Comparison of ENCODE assay signal across 1 cellular context in the genomic region with DNA sequence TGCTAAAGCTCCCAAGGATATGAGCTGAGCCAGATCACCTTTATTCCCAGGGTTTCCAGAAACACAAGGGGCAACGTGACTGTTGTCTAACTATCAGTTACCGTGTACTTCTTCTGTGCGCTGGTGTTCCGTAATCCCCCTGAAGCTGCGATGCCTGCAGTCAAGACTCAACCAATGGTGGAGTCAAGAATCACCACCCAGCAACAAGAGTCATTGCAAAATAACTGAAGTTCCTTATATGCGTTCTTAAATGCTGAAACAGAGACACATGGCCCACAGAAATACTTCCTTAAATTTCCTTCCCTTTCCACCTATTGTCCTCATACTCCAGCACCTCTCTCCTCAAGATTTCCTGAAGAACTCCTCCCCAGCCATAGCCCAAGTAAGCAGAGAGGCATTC.
TF ChIP-seq lines count a peak whose summit lies in the region.

No MANE protein-coding gene starts in this region.

TF ChIP-seq in IMR-90, 13 proteins besides CTCF, POLR2A, EP300 and RAD21 (continued from another document):
- TF ChIP-seq, protein P1, sequence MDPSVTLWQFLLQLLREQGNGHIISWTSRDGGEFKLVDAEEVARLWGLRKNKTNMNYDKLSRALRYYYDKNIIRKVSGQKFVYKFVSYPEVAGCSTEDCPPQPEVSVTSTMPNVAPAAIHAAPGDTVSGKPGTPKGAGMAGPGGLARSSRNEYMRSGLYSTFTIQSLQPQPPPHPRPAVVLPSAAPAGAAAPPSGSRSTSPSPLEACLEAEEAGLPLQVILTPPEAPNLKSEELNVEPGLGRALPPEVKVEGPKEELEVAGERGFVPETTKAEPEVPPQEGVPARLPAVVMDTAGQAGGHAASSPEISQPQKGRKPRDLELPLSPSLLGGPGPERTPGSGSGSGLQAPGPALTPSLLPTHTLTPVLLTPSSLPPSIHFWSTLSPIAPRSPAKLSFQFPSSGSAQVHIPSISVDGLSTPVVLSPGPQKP (IDR thresholded peaks at IDR 0.05; ENCODE audit: borderline replicate concordance, low read depth, low read length): no peak
- TF ChIP-seq FOS (IDR thresholded peaks at IDR 0.05; ENCODE audit: low read depth, low read length) (no peak), SMC3 (IDR thresholded peaks at IDR 0.05; ENCODE audit: low read depth, low read length) (no peak), RFX5 (IDR thresholded peaks at IDR 0.05; ENCODE audit: low read depth, low read length) (no peak), CEBPB (IDR thresholded peaks at IDR 0.05; ENCODE audit: low read depth, low read length) (no peak), MAFK (IDR thresholded peaks at IDR 0.05; ENCODE audit: low read depth, low read length) (no peak), BHLHE40 (IDR thresholded peaks at IDR 0.05; ENCODE audit: low read depth, low read length) (no peak), CHD1 (IDR thresholded peaks at IDR 0.05; ENCODE audit: low read depth, low read length) (no peak), USF2 (IDR thresholded peaks at IDR 0.05; ENCODE audit: low read depth, low read length) (no peak), MAZ (IDR thresholded peaks at IDR 0.05; ENCODE audit: borderline replicate concordance, low read depth, low read length) (no peak)
